Comparison of ENCODE assay signal across 17 cellular contexts in genomic region chr10:75652136-75652535, GRCh38.
"Had no signal": no experiment of that assay in that cellular context is flagged by ENCODE, and none has a peak within 500 bp of the region (broad histone marks: within the 10 kb centered on the region; RNA-seq: fewer than 3 reads in every experiment).

No MANE protein-coding gene starts in this region.

- H3K9me3 Mint-ChIP-seq: activated T-cell treated with anti-CD3 and anti-CD28 coated beads, Interleukin-2, amount 50 U/mL, for 24 hours; endodermal cell; natural killer cell had no signal

- H3K9me3 ChIP-seq: body of pancreas, neutrophil had no signal

- H3K9ac ChIP-seq: parathyroid adenoma had no signal

- H3K4me1 ChIP-seq: parathyroid adenoma had no signal

- H3K27ac Mint-ChIP-seq: activated naive CD8-positive, alpha-beta T cell; activated T-cell treated with anti-CD3 and anti-CD28 coated beads, Interleukin-2, amount 50 U/mL, for 24 hours; activated T-helper 17 cell treated with anti-CD3 and anti-CD28 coated beads, Interleukin-2, amount 50 U/mL, for 72 hours; endodermal cell; natural killer cell had no signal

- DNase-seq: activated CD4-positive, alpha-beta T cell treated with anti-CD3 and anti-CD28 coated beads, Interleukin-2, amount 50 U/mL, for 4 hours; activated CD8-positive, alpha-beta memory T cell treated with anti-CD3 and anti-CD28 coated beads for 24 hours; activated CD8-positive, alpha-beta memory T cell treated with anti-CD3 and anti-CD28 coated beads, Interleukin-2, amount 50 U/mL, for 4 hours; activated T-cell treated with anti-CD3 and anti-CD28 coated beads, Interleukin-2, amount 50 U/mL, for 24 hours; cortex of kidney; kidney; midbrain; natural killer cell; stimulated activated CD4-positive, alpha-beta T cell treated with anti-CD3 and anti-CD28 coated beads, Interleukin-4, amount 100 ng/mL, for 24 hours; stimulated activated naive CD4-positive, alpha-beta T cell treated with Interleukin-2 at 50 U/mL for 16 hours had no signal

- H3K27ac ChIP-seq: body of pancreas, cardiac muscle cell, neutrophil, parathyroid adenoma had no signal

- H3K36me3 Mint-ChIP-seq: activated naive CD8-positive, alpha-beta T cell; natural killer cell had no signal

- ATAC-seq: activated T-helper 17 cell treated with anti-CD3 and anti-CD28 coated beads, Interleukin-2, amount 50 U/mL, for 72 hours; body of pancreas; natural killer cell had no signal

- H3K4me3 ChIP-seq: body of pancreas, cardiac muscle cell had no signal

- H3K36me3 ChIP-seq: cardiac muscle cell, neutrophil had no signal

- H3K27me3 ChIP-seq: body of pancreas, cardiac muscle cell, neutrophil had no signal
